Comparison of ENCODE assay signal across 8 cellular contexts in the genomic region with DNA sequence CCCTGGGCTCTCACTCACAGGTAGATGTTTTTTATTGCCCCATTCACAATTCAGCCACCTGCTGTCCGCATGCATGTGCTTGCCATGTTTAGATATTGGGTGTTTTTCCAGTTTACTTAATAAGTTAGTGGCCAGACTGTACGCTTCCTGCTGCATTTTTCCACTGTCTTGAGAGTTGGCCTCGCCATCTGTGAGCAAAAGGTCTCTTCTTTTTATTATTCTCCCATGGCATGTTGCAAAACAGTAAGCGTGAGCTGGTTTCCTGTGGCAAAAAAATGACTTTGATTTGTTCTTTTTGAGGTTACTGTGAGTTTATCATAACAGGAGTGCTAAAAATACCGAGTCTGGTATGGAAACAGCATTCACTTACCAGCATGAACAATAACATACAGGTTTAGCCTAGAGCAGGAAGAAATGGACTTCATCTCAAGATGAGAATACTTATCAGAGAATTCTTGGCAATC. TPM values are rescaled to one million over a fixed set of nuclear protein-coding genes. Genes with fewer than 3 reads are reported as not detected.
DNase-seq lines count a peak whose midpoint lies in the region; ATAC-seq and TF ChIP-seq lines count a peak whose summit lies in the region.

No MANE protein-coding gene starts in this region.

- H3K36me3 Mint-ChIP-seq in CD14-positive monocyte (peaks cover 60 to 83% of the 10 kb centered on the region in 2 donors), WTC11 (peaks cover 58% of the 10 kb centered on the region)

- TF ChIP-seq CTCF in CD14-positive monocyte (IDR thresholded peaks at IDR 0.05) (no peak), WTC11 (IDR thresholded peaks at IDR 0.05) (no peak), dorsolateral prefrontal cortex (IDR thresholded peaks at IDR 0.05 in 54 of 56, conservative IDR thresholded peaks at IDR 0.05 in 2 of 56; ENCODE audit: low read depth in 1 of 56, partially characterized antibody in 56 of 56) (no peak)

- POLR2A ChIA-PET in WTC11 (lab: Charles Lee) = no interaction called here

- no peak for DNase-seq in CD14-positive monocyte (ENCODE audit: low spot score)
- DNase-seq in WTC11 (ENCODE audit: low spot score) = no peak
- no peak for DNase-seq in dorsolateral prefrontal cortex
- DNase-seq in pons (ENCODE audit: low spot score) = peak; percentile 17
- DNase-seq in NCI-H2171 treated with DMSO at 0.1 percent for 48 hours (lab: John Stamatoyannopoulos, UW) = no peak
- DNase-seq in activated CD4-positive, CD25-positive, alpha-beta regulatory T cell treated with anti-CD3 and anti-CD28 coated beads, Interleukin-2, amount 50 U/mL, for 72 hours = no peak

- CTCF ChIA-PET in WTC11 (lab: Charles Lee) = interaction anchor here (2.4 kb wide), 1 partner anchor 68 kb away, joined by 10 read pairs; no protein-coding TSS in a partner anchor

- peak overlapping the region in 54 of 59 donors; percentile 1 to 92 (median 76) for H3K27ac ChIP-seq in dorsolateral prefrontal cortex

- H3K27me3 ChIP-seq in dorsolateral prefrontal cortex = no peaks in the 10 kb centered on the region

- H3K27me3 Mint-ChIP-seq in CD14-positive monocyte (ENCODE audit: low read depth in 3 of 3) (no peaks in the 10 kb centered on the region), WTC11 (ENCODE audit: low read depth) (no peaks in the 10 kb centered on the region)

- intact Hi-C loops in CD14-positive monocyte (cut with micrococcal nuclease) (no loop called here), dorsolateral prefrontal cortex (cut with DNase I) (no loop called here)

- H3K4me1 Mint-ChIP-seq in CD14-positive monocyte (peaks cover 6% of the 10 kb centered on the region), WTC11 (peaks cover 13% of the 10 kb centered on the region)

- H3K4me3 Mint-ChIP-seq in CD14-positive monocyte (no peak overlapping the region), WTC11 (no peak overlapping the region)

- H3K4me3 ChIP-seq in dorsolateral prefrontal cortex = no peak overlapping the region

- H3K9me3 Mint-ChIP-seq in CD14-positive monocyte = no peaks in the 10 kb centered on the region
- no peaks in the 10 kb centered on the region for H3K9me3 Mint-ChIP-seq in WTC11

- peak overlapping the region in 4 of 7 donors; percentile 3 to 82 (median 26) for H3K27ac Mint-ChIP-seq in CD14-positive monocyte
- peak overlapping the region; percentile 81 for H3K27ac Mint-ChIP-seq in WTC11

- ATAC-seq in WTC11 = no peak
- no peak for ATAC-seq in GM18511 (IDR thresholded peaks at IDR 0.05; ENCODE audit: unreplicated experiment)
- ATAC-seq in HG02678 (IDR thresholded peaks at IDR 0.05; ENCODE audit: unreplicated experiment) = no peak

TF ChIP-seq in WTC11, 78 proteins besides CTCF, POLR2A, EP300 and RAD21:
- TF ChIP-seq, protein P1, sequence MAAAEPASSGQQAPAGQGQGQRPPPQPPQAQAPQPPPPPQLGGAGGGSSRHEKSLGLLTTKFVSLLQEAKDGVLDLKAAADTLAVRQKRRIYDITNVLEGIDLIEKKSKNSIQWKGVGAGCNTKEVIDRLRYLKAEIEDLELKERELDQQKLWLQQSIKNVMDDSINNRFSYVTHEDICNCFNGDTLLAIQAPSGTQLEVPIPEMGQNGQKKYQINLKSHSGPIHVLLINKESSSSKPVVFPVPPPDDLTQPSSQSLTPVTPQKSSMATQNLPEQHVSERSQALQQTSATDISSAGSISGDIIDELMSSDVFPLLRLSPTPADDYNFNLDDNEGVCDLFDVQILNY (CRISPR knock-in tag; IDR thresholded peaks at IDR 0.05) = no peak
- TF ChIP-seq CBFB (CRISPR knock-in tag; IDR thresholded peaks at IDR 0.05; ENCODE audit: low read depth) = no peak
- no peak for TF ChIP-seq ZNF232 (CRISPR knock-in tag; IDR thresholded peaks at IDR 0.05)
- TF ChIP-seq, protein P2, sequence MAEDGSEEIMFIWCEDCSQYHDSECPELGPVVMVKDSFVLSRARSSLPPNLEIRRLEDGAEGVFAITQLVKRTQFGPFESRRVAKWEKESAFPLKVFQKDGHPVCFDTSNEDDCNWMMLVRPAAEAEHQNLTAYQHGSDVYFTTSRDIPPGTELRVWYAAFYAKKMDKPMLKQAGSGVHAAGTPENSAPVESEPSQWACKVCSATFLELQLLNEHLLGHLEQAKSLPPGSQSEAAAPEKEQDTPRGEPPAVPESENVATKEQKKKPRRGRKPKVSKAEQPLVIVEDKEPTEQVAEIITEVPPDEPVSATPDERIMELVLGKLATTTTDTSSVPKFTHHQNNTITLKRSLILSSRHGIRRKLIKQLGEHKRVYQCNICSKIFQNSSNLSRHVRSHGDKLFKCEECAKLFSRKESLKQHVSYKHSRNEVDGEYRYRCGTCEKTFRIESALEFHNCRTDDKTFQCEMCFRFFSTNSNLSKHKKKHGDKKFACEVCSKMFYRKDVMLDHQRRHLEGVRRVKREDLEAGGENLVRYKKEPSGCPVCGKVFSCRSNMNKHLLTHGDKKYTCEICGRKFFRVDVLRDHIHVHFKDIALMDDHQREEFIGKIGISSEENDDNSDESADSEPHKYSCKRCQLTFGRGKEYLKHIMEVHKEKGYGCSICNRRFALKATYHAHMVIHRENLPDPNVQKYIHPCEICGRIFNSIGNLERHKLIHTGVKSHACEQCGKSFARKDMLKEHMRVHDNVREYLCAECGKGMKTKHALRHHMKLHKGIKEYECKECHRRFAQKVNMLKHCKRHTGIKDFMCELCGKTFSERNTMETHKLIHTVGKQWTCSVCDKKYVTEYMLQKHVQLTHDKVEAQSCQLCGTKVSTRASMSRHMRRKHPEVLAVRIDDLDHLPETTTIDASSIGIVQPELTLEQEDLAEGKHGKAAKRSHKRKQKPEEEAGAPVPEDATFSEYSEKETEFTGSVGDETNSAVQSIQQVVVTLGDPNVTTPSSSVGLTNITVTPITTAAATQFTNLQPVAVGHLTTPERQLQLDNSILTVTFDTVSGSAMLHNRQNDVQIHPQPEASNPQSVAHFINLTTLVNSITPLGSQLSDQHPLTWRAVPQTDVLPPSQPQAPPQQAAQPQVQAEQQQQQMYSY (CRISPR knock-in tag; IDR thresholded peaks at IDR 0.05) = no peak
- no peak for TF ChIP-seq NFYB (CRISPR knock-in tag; conservative IDR thresholded peaks at IDR 0.05; ENCODE audit: low read depth)
- no peak for TF ChIP-seq GTF2I (CRISPR knock-in tag; conservative IDR thresholded peaks at IDR 0.05)
- TF ChIP-seq, protein P3, sequence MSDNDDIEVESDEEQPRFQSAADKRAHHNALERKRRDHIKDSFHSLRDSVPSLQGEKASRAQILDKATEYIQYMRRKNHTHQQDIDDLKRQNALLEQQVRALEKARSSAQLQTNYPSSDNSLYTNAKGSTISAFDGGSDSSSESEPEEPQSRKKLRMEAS (CRISPR knock-in tag; IDR thresholded peaks at IDR 0.05) = no peak
- TF ChIP-seq, protein P4, sequence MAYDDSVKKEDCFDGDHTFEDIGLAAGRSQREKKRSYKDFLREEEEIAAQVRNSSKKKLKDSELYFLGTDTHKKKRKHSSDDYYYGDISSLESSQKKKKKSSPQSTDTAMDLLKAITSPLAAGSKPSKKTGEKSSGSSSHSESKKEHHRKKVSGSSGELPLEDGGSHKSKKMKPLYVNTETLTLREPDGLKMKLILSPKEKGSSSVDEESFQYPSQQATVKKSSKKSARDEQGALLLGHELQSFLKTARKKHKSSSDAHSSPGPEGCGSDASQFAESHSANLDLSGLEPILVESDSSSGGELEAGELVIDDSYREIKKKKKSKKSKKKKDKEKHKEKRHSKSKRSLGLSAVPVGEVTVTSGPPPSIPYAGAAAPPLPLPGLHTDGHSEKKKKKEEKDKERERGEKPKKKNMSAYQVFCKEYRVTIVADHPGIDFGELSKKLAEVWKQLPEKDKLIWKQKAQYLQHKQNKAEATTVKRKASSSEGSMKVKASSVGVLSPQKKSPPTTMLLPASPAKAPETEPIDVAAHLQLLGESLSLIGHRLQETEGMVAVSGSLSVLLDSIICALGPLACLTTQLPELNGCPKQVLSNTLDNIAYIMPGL (CRISPR knock-in tag; IDR thresholded peaks at IDR 0.05) = no peak
- no peak for TF ChIP-seq FOXP1 (CRISPR knock-in tag; IDR thresholded peaks at IDR 0.05; ENCODE audit: borderline replicate concordance)
- TF ChIP-seq FOXJ3 (CRISPR knock-in tag; IDR thresholded peaks at IDR 0.05; ENCODE audit: borderline replicate concordance) = no peak
- TF ChIP-seq ZNF671 (CRISPR knock-in tag; IDR thresholded peaks at IDR 0.05) = no peak

RNA-seq across cellular contexts. Expression of a gene that starts 46.0 kb away (rescaled TPM):
- 10 to 100 TPM; 46.5 to 54.2 TPM for polyA plus RNA-seq in CD14-positive monocyte
- total RNA-seq in WTC11 (2021) = 215 to 224 TPM (median 221 TPM) in 3 replicates
- 100 to 1,000 TPM in 2 of 120 experiments, 10 to 100 TPM in 118; 50.2 to 109 (median 75.1) TPM for total RNA-seq in dorsolateral prefrontal cortex

RNA-seq across cellular contexts. Expression of a gene that starts 54.3 kb away (rescaled TPM):
- polyA plus RNA-seq in CD14-positive monocyte = 1 to 10 TPM; 2.5 to 4.8 TPM
- total RNA-seq in WTC11 (2021) = 29.4 to 49.5 TPM (median 32.2 TPM) in 3 replicates
- total RNA-seq in dorsolateral prefrontal cortex = 10 to 100 TPM in 50 of 120 experiments, 1 to 10 TPM in 70; 4.8 to 17.2 (median 9.6) TPM
